ENCODE assay signal across 14 cellular contexts in the genomic region with DNA sequence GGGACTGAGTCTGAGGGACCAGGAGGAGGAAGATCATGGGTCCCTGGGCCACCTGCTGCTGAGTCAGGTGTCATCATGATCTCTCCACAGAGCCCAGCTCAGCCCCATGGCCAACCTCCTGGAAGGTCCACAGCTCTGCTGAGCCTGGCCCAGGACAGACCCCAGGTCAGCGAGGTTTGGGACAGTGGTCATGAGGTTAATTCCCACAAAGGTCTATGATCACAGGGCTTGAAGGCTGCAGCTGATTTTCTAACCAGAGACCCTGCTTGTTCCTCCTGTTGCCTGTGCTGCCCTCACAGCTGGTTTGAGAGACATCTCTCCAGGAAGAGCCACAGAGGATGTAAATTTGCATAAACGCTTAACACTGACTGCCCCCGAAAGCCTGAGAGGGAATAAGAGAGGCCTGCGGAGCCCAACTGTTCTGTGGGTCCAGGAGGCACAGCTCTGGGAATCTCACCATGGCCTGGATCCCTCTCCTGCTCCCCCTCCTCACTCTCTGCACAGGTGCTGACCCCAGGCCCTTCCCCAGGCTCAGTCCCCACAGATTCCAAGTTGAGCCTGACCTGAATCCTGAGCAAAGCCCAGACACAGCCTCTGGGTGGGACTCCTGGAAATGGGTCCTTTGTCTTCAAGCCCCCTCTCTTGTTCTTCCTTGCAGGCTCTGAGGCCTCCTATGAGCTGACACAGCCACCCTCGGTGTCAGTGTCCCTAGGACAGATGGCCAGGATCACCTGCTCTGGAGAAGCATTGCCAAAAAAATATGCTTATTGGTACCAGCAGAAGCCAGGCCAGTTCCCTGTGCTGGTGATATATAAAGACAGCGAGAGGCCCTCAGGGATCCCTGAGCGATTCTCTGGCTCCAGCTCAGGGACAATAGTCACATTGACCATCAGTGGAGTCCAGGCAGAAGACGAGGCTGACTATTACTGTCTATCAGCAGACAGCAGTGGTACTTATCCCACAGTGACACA.
A peak's percentile ranks its signal among the peaks of the same experiment; 100 is the strongest.
DNase-seq lines count a peak whose midpoint lies in the region; ATAC-seq and TF ChIP-seq lines count a peak whose summit lies in the region.
"Had no signal": no experiment of that assay in that cellular context is flagged by ENCODE, and none has a peak within 500 bp of the region (broad histone marks: within the 10 kb centered on the region; RNA-seq: fewer than 3 reads in every experiment).

No MANE protein-coding gene starts in this region.

- TF ChIP-seq CTCF in GM10266 (IDR thresholded peaks at IDR 0.05; ENCODE audit: control insufficient read depth, insufficient read depth, low read depth, missing control alignments) (no peak), HFFc6 (IDR thresholded peaks at IDR 0.05) (no peak)

- peak; percentile 41 for ATAC-seq in GM19324 (IDR thresholded peaks at IDR 0.05; ENCODE audit: low FRiP score, unreplicated experiment)
- ATAC-seq in activated naive CD4-positive, alpha-beta T cell treated with anti-CD3 and anti-CD28 coated beads, Interleukin-2, amount 50 U/mL, for 72 hours, result no peak

- H4K20me1 ChIP-seq in Karpas-422 (ENCODE audit: insufficient read depth, low read depth, low read length), result no peaks in the 10 kb centered on the region; the same call in 1 of the 2 replicates

- no peaks in the 10 kb centered on the region for H3K79me2 ChIP-seq in Karpas-422 (ENCODE audit: low read length)

- H3K27ac ChIP-seq in Karpas-422 (ENCODE audit: low read length), result no peak overlapping the region
- H3K27ac ChIP-seq: KMS-11, tibial artery had no signal

- DNase-seq in GM10266 (ENCODE audit: extremely low spot score), result peak; percentile 21
- peak; percentile 82 for DNase-seq in Karpas-422
- DNase-seq in medulla oblongata (ENCODE audit: extremely low spot score), result peak; percentile 9
- DNase-seq in activated naive CD4-positive, alpha-beta T cell treated with anti-CD3 and anti-CD28 coated beads, Interleukin-2, amount 50 U/mL, for 72 hours (ENCODE audit: low spot score in 2 of 2), result no peak
- DNase-seq in activated naive CD8-positive, alpha-beta T cell treated with anti-CD3 and anti-CD28 coated beads for 36 hours, result no peak
- no peak for DNase-seq in HFFc6
- no peak for DNase-seq in T-helper 9 cell
- DNase-seq: activated CD4-positive, alpha-beta T cell treated with anti-CD3 and anti-CD28 coated beads, Interleukin-2, amount 50 U/mL, for 4 hours; NCI-H748 treated with DMSO at 0.1 percent for 48 hours; T-helper 17 cell had no signal

- no peak overlapping the region for H3K27ac Mint-ChIP-seq in activated naive CD4-positive, alpha-beta T cell treated with anti-CD3 and anti-CD28 coated beads, Interleukin-2, amount 50 U/mL, for 72 hours
- H3K27ac Mint-ChIP-seq in activated naive CD8-positive, alpha-beta T cell treated with anti-CD3 and anti-CD28 coated beads for 36 hours, result no peak overlapping the region
- H3K27ac Mint-ChIP-seq in HFFc6, result no peak overlapping the region
- H3K27ac Mint-ChIP-seq: dendritic cell treated with granulocyte-macrophage colony-stimulating factor and Interleukin-4, amounts not matched to agents 40 ng/mL and 50 ng/mL, for 4 days; T-helper 17 cell had no signal

- H3K9me3 Mint-ChIP-seq in activated naive CD4-positive, alpha-beta T cell treated with anti-CD3 and anti-CD28 coated beads, Interleukin-2, amount 50 U/mL, for 72 hours, result no peaks in the 10 kb centered on the region
- no peaks in the 10 kb centered on the region for H3K9me3 Mint-ChIP-seq in activated naive CD8-positive, alpha-beta T cell treated with anti-CD3 and anti-CD28 coated beads for 36 hours
- no peaks in the 10 kb centered on the region for H3K9me3 Mint-ChIP-seq in HFFc6
- H3K9me3 Mint-ChIP-seq: dendritic cell treated with granulocyte-macrophage colony-stimulating factor and Interleukin-4, amounts not matched to agents 40 ng/mL and 50 ng/mL, for 4 days had no signal

- peaks cover 10% of the 10 kb centered on the region for H3K27me3 Mint-ChIP-seq in activated naive CD8-positive, alpha-beta T cell treated with anti-CD3 and anti-CD28 coated beads for 36 hours
- peaks cover 8% of the 10 kb centered on the region; the same call in 1 of the 2 replicates for H3K27me3 Mint-ChIP-seq in HFFc6 (ENCODE audit: insufficient read depth)

- peak overlapping the region; percentile 54 for H3K4me2 ChIP-seq in Karpas-422 (ENCODE audit: low read depth, low read length, poor library complexity, severe bottlenecking)
- H3K4me2 ChIP-seq: KMS-11 had no signal

- no peak overlapping the region for H3K9ac ChIP-seq in Karpas-422 (ENCODE audit: low read length)
- H3K9ac ChIP-seq: KMS-11 had no signal

- H3K4me3 ChIP-seq in Karpas-422 (ENCODE audit: low read length), result peak overlapping the region; percentile 27; the same call in 1 of the 2 replicates
- H3K4me3 ChIP-seq: tibial artery had no signal

- no peaks in the 10 kb centered on the region for H3K36me3 ChIP-seq in Karpas-422 (ENCODE audit: insufficient read depth, low read length)
- H3K36me3 ChIP-seq: tibial artery had no signal

- H3K27me3 ChIP-seq in Karpas-422 (ENCODE audit: low read length), result no peaks in the 10 kb centered on the region

- H3K4me3 Mint-ChIP-seq in activated naive CD8-positive, alpha-beta T cell treated with anti-CD3 and anti-CD28 coated beads for 36 hours, result no peak overlapping the region
- H3K4me3 Mint-ChIP-seq in HFFc6, result no peak overlapping the region
- H3K4me3 Mint-ChIP-seq: dendritic cell treated with granulocyte-macrophage colony-stimulating factor and Interleukin-4, amounts not matched to agents 40 ng/mL and 50 ng/mL, for 4 days; T-helper 17 cell had no signal

- H3K9me3 ChIP-seq in Karpas-422 (ENCODE audit: low read length), result no peaks in the 10 kb centered on the region
- H3K9me3 ChIP-seq: tibial artery had no signal

- no peaks in the 10 kb centered on the region for H3K9me2 ChIP-seq in Karpas-422 (replicated peaks; ENCODE audit: insufficient read depth, low read length)

- no peak overlapping the region for H2AFZ ChIP-seq in Karpas-422 (ENCODE audit: low read length)

- peaks cover 29% of the 10 kb centered on the region for H3K4me1 ChIP-seq in Karpas-422 (ENCODE audit: low read length)
- H3K4me1 ChIP-seq: tibial artery had no signal

- no peaks in the 10 kb centered on the region for H3K36me3 Mint-ChIP-seq in activated naive CD4-positive, alpha-beta T cell treated with anti-CD3 and anti-CD28 coated beads, Interleukin-2, amount 50 U/mL, for 72 hours
- H3K36me3 Mint-ChIP-seq in activated naive CD8-positive, alpha-beta T cell treated with anti-CD3 and anti-CD28 coated beads for 36 hours, result no peaks in the 10 kb centered on the region
- no peaks in the 10 kb centered on the region for H3K36me3 Mint-ChIP-seq in HFFc6 (ENCODE audit: low read depth)

- peaks cover 1% of the 10 kb centered on the region for H3K4me1 Mint-ChIP-seq in activated naive CD8-positive, alpha-beta T cell treated with anti-CD3 and anti-CD28 coated beads for 36 hours
- H3K4me1 Mint-ChIP-seq in HFFc6 (ENCODE audit: low read depth), result no peaks in the 10 kb centered on the region
- H3K4me1 Mint-ChIP-seq: T-helper 17 cell had no signal

Comparison
In these comparisons a context has a peak if more than half of its experiments do, and no peak if none do; other contexts are left out.
1. DNase-seq: peak in GM10266 (single experiment), Karpas-422 (single experiment) and medulla oblongata (single experiment); none in activated naive CD4-positive, alpha-beta T cell treated with anti-CD3 and anti-CD28 coated beads, Interleukin-2, amount 50 U/mL, for 72 hours (0 of 2), activated naive CD8-positive, alpha-beta T cell treated with anti-CD3 and anti-CD28 coated beads for 36 hours (single experiment), HFFc6 (single experiment) and T-helper 9 cell (single experiment).